In the genomic region with DNA sequence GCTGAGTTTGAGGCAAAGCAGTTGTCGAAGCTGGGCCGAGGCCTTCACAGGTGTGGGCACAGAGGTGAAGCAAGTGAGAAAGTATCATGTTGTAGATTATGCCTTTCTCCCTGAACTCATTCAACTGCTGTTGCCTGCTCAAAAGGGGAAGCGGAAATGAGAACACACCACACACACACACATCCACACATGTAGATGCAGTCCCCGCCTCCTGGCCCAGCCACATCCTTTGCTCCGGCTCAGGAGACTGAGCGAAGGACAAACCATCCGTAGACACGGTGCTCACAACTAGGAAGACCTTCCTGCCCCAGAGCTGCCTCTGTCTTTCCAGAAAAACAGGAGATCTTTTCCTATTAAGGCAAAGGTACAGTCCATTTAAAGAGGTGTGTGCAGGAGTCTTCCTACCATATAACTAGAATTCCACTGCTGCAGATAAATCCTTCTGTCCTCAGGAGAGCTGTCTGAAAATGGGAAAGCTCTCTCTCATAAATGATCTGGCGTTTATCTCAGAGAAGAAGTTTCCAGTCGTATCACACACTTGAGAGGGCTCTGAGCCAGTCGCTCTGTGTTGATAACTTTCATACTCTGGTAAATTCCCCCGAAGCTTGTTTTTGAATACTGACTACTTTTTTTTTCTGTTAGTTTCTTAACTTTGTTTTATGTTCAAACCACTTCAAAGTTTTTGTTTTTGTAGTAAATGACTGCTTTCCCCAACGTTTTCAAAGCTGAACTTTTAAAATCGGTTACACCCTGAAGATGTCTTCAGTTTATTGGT, we compare ENCODE assay signal across 9 cellular contexts. TPM values are rescaled to one million over a fixed set of nuclear protein-coding genes. Genes with fewer than 3 reads are reported as not detected.
A peak's percentile ranks its signal among the peaks of the same experiment; 100 is the strongest.
DNase-seq lines count a peak whose midpoint lies in the region; ATAC-seq, FAIRE-seq and TF ChIP-seq lines count a peak whose summit lies in the region.
"Had no signal": no experiment of that assay in that cellular context is flagged by ENCODE, and none has a peak within 500 bp of the region (broad histone marks: within the 10 kb centered on the region; RNA-seq: fewer than 3 reads in every experiment).

Gene TESPA1 (minus strand): TSS at position 161 of the 775 bp plus-strand sequence. CDS start 10,200 bp downstream, outside the sequence.

- H3K27me3 ChIP-seq in right lobe of liver: no peaks in the 10 kb centered on the region
- 0 out of 5 replicates have a peak, but pooled peaks cover 0 to 1% of the 10 kb centered on the region in 2 experiments for H3K27me3 ChIP-seq in HepG2 (ENCODE audit: control insufficient read depth in 1 of 2, insufficient read depth in 2 of 2, low read length in 2 of 2)

- CTCF ChIA-PET in HepG2 (lab: Yijun Ruan, JAX; ENCODE audit: low intra/inter-chr PET ratio, low total read pairs): no interaction called here
- CTCF ChIA-PET in RWPE1 (lab: Yijun Ruan, JAX): interaction anchor here (0.5 to 1.3 kb wide), 2 partner anchors 9 to 261 kb away, joined by 3 to 5 read pairs; no protein-coding TSS in a partner anchor

- BruUV-seq in HepG2 (replicated peaks; lab: Mats Ljungman, UMichigan): no TSS peak

- H2AFZ ChIP-seq in HepG2 (ENCODE audit: low read length): no peak within 1 kb of the TSS

- peak within 1 kb of the TSS; percentile 86 for H3K4me3 Mint-ChIP-seq in activated CD4-positive, alpha-beta T cell treated with anti-CD3 and anti-CD28 coated beads, Interleukin-2, amount 10 ng/mL, durations not matched to agents 24 days and 14 days

- TF ChIP-seq EP300 in HepG2 (IDR thresholded peaks at IDR 0.05; ENCODE audit: low read depth in 2 of 2, low read length in 2 of 2) (no peak), HepG2 (CRISPR knock-in tag; IDR thresholded peaks at IDR 0.05; ENCODE audit: borderline replicate concordance) (no peak)

- DNase-seq in right lobe of liver: peak; percentile 49 to 68 (median 59)
- no peak for DNase-seq in HepG2 (ENCODE audit: low spot score)
- DNase-seq in activated CD4-positive, alpha-beta T cell treated with anti-CD3 and anti-CD28 coated beads, Interleukin-2, amount 10 ng/mL, durations not matched to agents 24 days and 14 days: peak; percentile 95
- peak; percentile 71 to 72 for DNase-seq in erythroblast (lab: John Stamatoyannopoulos, UW)
- DNase-seq in stimulated activated CD4-positive, alpha-beta T cell treated with anti-CD3 and anti-CD28 coated beads, TNF-alpha, amount 100 ng/mL, for 24 hours (ENCODE audit: low read depth in 3 of 3): peak; percentile 63 to 82 (median 72)
- no peak for DNase-seq in NCI-H1436 treated with DMSO at 0.1 percent for 48 hours (lab: John Stamatoyannopoulos, UW)
- DNase-seq in RWPE1 (ENCODE audit: low spot score): no peak

- 31% methylated on average over 12 of the region's 14 CpGs for WGBS in right lobe of liver (ENCODE audit: insufficient coverage, low coverage, low lambda C conversion rate, missing lambda C conversion rate)
- 8% methylated on average over 14 of the region's 14 CpGs for WGBS in HepG2 (ENCODE audit: low lambda C conversion rate)

- H3K79me2 ChIP-seq in HepG2 (ENCODE audit: insufficient read depth, low read length): no peaks in the 10 kb centered on the region

- TF ChIP-seq RAD21 in HepG2 (CRISPR knock-in tag; IDR thresholded peaks at IDR 0.05): no peak

- H3K4me3 ChIP-seq in right lobe of liver (no peak within 1 kb of the TSS), HepG2 (replicated peaks in 1 of 3; ENCODE audit: insufficient read depth in 1 of 3, low read depth in 2 of 3, low read length in 3 of 3) (no peak within 1 kb of the TSS)

- POLR2A ChIA-PET in HepG2 (lab: Yijun Ruan, JAX) (no interaction called here), RWPE1 (lab: Yijun Ruan, JAX; ENCODE audit: low non-redundant PET) (no interaction called here)

- H3K9ac ChIP-seq in HepG2 (ENCODE audit: insufficient read depth, low read depth, low read length): no peak within 1 kb of the TSS

- peak within 1 kb of the TSS; percentile 97 for H3K27ac Mint-ChIP-seq in activated CD4-positive, alpha-beta T cell treated with anti-CD3 and anti-CD28 coated beads, Interleukin-2, amount 10 ng/mL, durations not matched to agents 24 days and 14 days

- FAIRE-seq in HepG2 (lab: Jason Lieb, UNC): no peak
- FAIRE-seq: A204.1 had no signal

- H3K4me1 ChIP-seq in right lobe of liver (no peaks in the 10 kb centered on the region), HepG2 (ENCODE audit: insufficient read depth, low read length) (no peaks in the 10 kb centered on the region)

- no peaks in the 10 kb centered on the region for H3K27me3 Mint-ChIP-seq in activated CD4-positive, alpha-beta T cell treated with anti-CD3 and anti-CD28 coated beads, Interleukin-2, amount 10 ng/mL, durations not matched to agents 24 days and 14 days

- H3K4me1 Mint-ChIP-seq in activated CD4-positive, alpha-beta T cell treated with anti-CD3 and anti-CD28 coated beads, Interleukin-2, amount 10 ng/mL, durations not matched to agents 24 days and 14 days: peaks cover 61% of the 10 kb centered on the region

- intact Hi-C loops in right lobe of liver (cut with DNase I) (no loop called here), HepG2 (cut with micrococcal nuclease; ENCODE audit: unreplicated experiment) (no loop called here)
- intact Hi-C loops in activated CD4-positive, alpha-beta T cell treated with anti-CD3 and anti-CD28 coated beads, Interleukin-2, amount 10 ng/mL, durations not matched to agents 24 days and 14 days (cut with micrococcal nuclease): loop anchor here (1.0 to 10.0 kb wide), 5 partner anchors 28 to 940 kb away; partner anchors contain the start of genes CBX5, HNRNPA1, ITGA5 and PYM1

- peaks cover 45% of the 10 kb centered on the region for H3K36me3 Mint-ChIP-seq in activated CD4-positive, alpha-beta T cell treated with anti-CD3 and anti-CD28 coated beads, Interleukin-2, amount 10 ng/mL, durations not matched to agents 24 days and 14 days (ENCODE audit: low read depth)

- TF ChIP-seq POLR2A in right lobe of liver (IDR thresholded peaks at IDR 0.05) (no peak), HepG2 (IDR thresholded peaks at IDR 0.05; ENCODE audit: insufficient read depth in 1 of 2, low read depth in 2 of 2, low read length in 2 of 2) (no peak), erythroblast (IDR thresholded peaks at IDR 0.05; ENCODE audit: low read length) (peak; percentile 85)

- H3K27ac ChIP-seq in right lobe of liver (no peak within 1 kb of the TSS), HepG2 (ENCODE audit: extremely low read length, insufficient read depth, low read length) (no peak within 1 kb of the TSS), RWPE1 (no peak within 1 kb of the TSS)

- H3K9me3 ChIP-seq in right lobe of liver: no peaks in the 10 kb centered on the region
- H3K9me3 ChIP-seq in HepG2 (ENCODE audit: low read length): no peaks in the 10 kb centered on the region

- H3K9me3 Mint-ChIP-seq in activated CD4-positive, alpha-beta T cell treated with anti-CD3 and anti-CD28 coated beads, Interleukin-2, amount 10 ng/mL, durations not matched to agents 24 days and 14 days: no peaks in the 10 kb centered on the region

- TF ChIP-seq CTCF in right lobe of liver (IDR thresholded peaks at IDR 0.05) (no peak), HepG2 (CRISPR knock-in tag; IDR thresholded peaks at IDR 0.05) (no peak), RWPE1 (conservative IDR thresholded peaks at IDR 0.05; ENCODE audit: low read depth) (no peak)

- peak; percentile 67 to 79 (median 79) for ATAC-seq in right lobe of liver
- ATAC-seq in HepG2: no peak
- ATAC-seq in HG03558 (IDR thresholded peaks at IDR 0.05; ENCODE audit: extremely low read depth, unreplicated experiment): peak; percentile 91

- no peaks in the 10 kb centered on the region for H3K36me3 ChIP-seq in right lobe of liver
- H3K36me3 ChIP-seq in HepG2 (replicated peaks in 1 of 2; ENCODE audit: control insufficient read depth in 1 of 2, insufficient read depth in 2 of 2, low read length in 2 of 2): no peaks in the 10 kb centered on the region

- no peaks in the 10 kb centered on the region for H4K20me1 ChIP-seq in HepG2 (ENCODE audit: insufficient read depth, low read length)

- in situ Hi-C loops in HepG2 (cut with HindIII; ENCODE audit: extremely low pct_ligation_motif_present, low pct_unique_long_range_greater_than_20kb): no loop called here

- no peak within 1 kb of the TSS for H3K4me2 ChIP-seq in HepG2 (ENCODE audit: low read depth, low read length)

TF ChIP-seq in HepG2, 621 proteins besides CTCF, POLR2A, EP300 and RAD21 (continues in another document):
- TF ChIP-seq KDM2A (CRISPR knock-in tag; IDR thresholded peaks at IDR 0.05; ENCODE audit: borderline replicate concordance, low read depth) (no peak), PAF1 (CRISPR knock-in tag; IDR thresholded peaks at IDR 0.05) (no peak)

RNA-seq across cellular contexts. Expression of gene TESPA1, which starts in this region (rescaled TPM):
- 1 to 10 TPM in 1 of 6 experiments, under 1 TPM in 4, not detected in 1; 0.09 to 1.2 (median 0.37) TPM for total RNA-seq in right lobe of liver
- not detected in 2 replicates for total RNA-seq in HepG2 (2016; rRNA removed; fragmentation: Illumina TruSeq; extraction: Trizol)
- total RNA-seq in HepG2 (2016; cell fraction: cytosol; rRNA removed; fragmentation: Illumina TruSeq; extraction: Trizol; ENCODE audit: low read depth): not detected in 2 replicates
- not detected in 2 replicates for total RNA-seq in HepG2 (2016; cell fraction: insoluble cytoplasmic fraction; rRNA removed; fragmentation: Illumina TruSeq; extraction: Trizol)
- not detected in 2 replicates for total RNA-seq in HepG2 (2016; cell fraction: membrane; rRNA removed; fragmentation: Illumina TruSeq; extraction: Trizol)
- total RNA-seq in HepG2 (2016; cell fraction: nucleus; rRNA removed; fragmentation: Illumina TruSeq; extraction: Trizol): not detected in 2 replicates
- not detected in 2 replicates for polyA plus RNA-seq in HepG2 (2011; rRNA removed)
- polyA plus RNA-seq in HepG2 (2011; cell fraction: cytosol; rRNA removed): not detected in 2 replicates
- not detected in 2 replicates for polyA plus RNA-seq in HepG2 (2011; cell fraction: nucleus; rRNA removed)
- polyA plus RNA-seq in HepG2 (2012): not detected in 2 replicates
- polyA plus RNA-seq in HepG2 (2016; cell fraction: cytosol; fragmentation: Illumina TruSeq; extraction: Trizol; ENCODE audit: low read depth): not detected in 2 replicates
- not detected in 2 replicates for polyA plus RNA-seq in HepG2 (2016; cell fraction: insoluble cytoplasmic fraction; fragmentation: Illumina TruSeq; extraction: Trizol; ENCODE audit: low read depth)
- not detected in 2 replicates for polyA plus RNA-seq in HepG2 (2016; cell fraction: membrane; fragmentation: Illumina TruSeq; extraction: Trizol; ENCODE audit: low read depth)
- polyA plus RNA-seq in HepG2 (2016; cell fraction: nucleus; fragmentation: Illumina TruSeq; extraction: Trizol; ENCODE audit: insufficient read depth, low read depth): not detected in 2 replicates
- polyA minus RNA-seq in HepG2 (2011; rRNA and poly(A)+ RNA removed; ENCODE audit: low replicate concordance): 0.49 TPM in 1 of 2 replicates, not detected in the other
- not detected in 2 replicates for polyA minus RNA-seq in HepG2 (2011; cell fraction: cytosol; rRNA and poly(A)+ RNA removed)
- polyA minus RNA-seq in HepG2 (2011; cell fraction: nucleus; rRNA and poly(A)+ RNA removed): not detected in 2 replicates
- 164 and 168 TPM in 2 replicates for total RNA-seq in activated CD4-positive, alpha-beta T cell treated with anti-CD3 and anti-CD28 coated beads, Interleukin-2, amount 10 ng/mL, durations not matched to agents 24 days and 14 days

Comparison
In these comparisons a context has a peak if more than half of its experiments do, and no peak if none do; other contexts are left out.
1. RNA of gene TESPA1 (total RNA-seq): 164 to 168 TPM in activated CD4-positive, alpha-beta T cell treated with anti-CD3 and anti-CD28 coated beads, Interleukin-2, amount 10 ng/mL, durations not matched to agents 24 days and 14 days; 0.09 to 1.2 TPM in right lobe of liver and not detected in HepG2; every median in the first group is over 10 times any median in the second.
2. DNase-seq: peak in right lobe of liver (3 of 3), activated CD4-positive, alpha-beta T cell treated with anti-CD3 and anti-CD28 coated beads, Interleukin-2, amount 10 ng/mL, durations not matched to agents 24 days and 14 days (single experiment), erythroblast (2 of 2) and stimulated activated CD4-positive, alpha-beta T cell treated with anti-CD3 and anti-CD28 coated beads, TNF-alpha, amount 100 ng/mL, for 24 hours (3 of 3); none in HepG2 (single experiment), NCI-H1436 treated with DMSO at 0.1 percent for 48 hours (single experiment) and RWPE1 (single experiment).